2 cellular contexts compared by ENCODE assay signal in genomic region chr1:226211181-226211580, GRCh38.
TF ChIP-seq lines count a peak whose summit lies in the region.

No MANE protein-coding gene starts in this region.

TF ChIP-seq in HEK293, 187 proteins besides CTCF, POLR2A, EP300 and RAD21:
- TF ChIP-seq ZNF311 (tag by site-specific recombination; IDR thresholded peaks at IDR 0.05; ENCODE audit: borderline replicate concordance) (no peak), ZIC2 (tag by site-specific recombination; IDR thresholded peaks at IDR 0.05) (peak; percentile 19; the same call in 1 of the 2 replicates), ZNF398 (tag by site-specific recombination; IDR thresholded peaks at IDR 0.05) (no peak), PATZ1 (tag by site-specific recombination; IDR thresholded peaks at IDR 0.05) (no peak), ZNF23 (tag by site-specific recombination; IDR thresholded peaks at IDR 0.05; ENCODE audit: borderline replicate concordance) (no peak), ZSCAN16 (tag by site-specific recombination; IDR thresholded peaks at IDR 0.05) (no peak)

TF ChIP-seq in H1, 55 proteins besides CTCF, POLR2A, EP300 and RAD21:
- TF ChIP-seq BACH1 (IDR thresholded peaks at IDR 0.05; ENCODE audit: low read length), result no peak
- no peak for TF ChIP-seq BCL11A (IDR thresholded peaks at IDR 0.05; ENCODE audit: low read depth in 2 of 2, low read length in 2 of 2)
- TF ChIP-seq CTBP2 (IDR thresholded peaks at IDR 0.05; ENCODE audit: borderline replicate concordance, insufficient read depth, insufficient read length, low read length), result no peak
- no peak for TF ChIP-seq MAFK (IDR thresholded peaks at IDR 0.05; ENCODE audit: low read depth, low read length)
- no peak for TF ChIP-seq GABPA (IDR thresholded peaks at IDR 0.05; ENCODE audit: borderline replicate concordance, insufficient read depth, low read length)
- no peak for TF ChIP-seq SIX5 (IDR thresholded peaks at IDR 0.05; ENCODE audit: low read depth, low read length)
